8 cellular contexts compared by ENCODE assay signal in the genomic region with DNA sequence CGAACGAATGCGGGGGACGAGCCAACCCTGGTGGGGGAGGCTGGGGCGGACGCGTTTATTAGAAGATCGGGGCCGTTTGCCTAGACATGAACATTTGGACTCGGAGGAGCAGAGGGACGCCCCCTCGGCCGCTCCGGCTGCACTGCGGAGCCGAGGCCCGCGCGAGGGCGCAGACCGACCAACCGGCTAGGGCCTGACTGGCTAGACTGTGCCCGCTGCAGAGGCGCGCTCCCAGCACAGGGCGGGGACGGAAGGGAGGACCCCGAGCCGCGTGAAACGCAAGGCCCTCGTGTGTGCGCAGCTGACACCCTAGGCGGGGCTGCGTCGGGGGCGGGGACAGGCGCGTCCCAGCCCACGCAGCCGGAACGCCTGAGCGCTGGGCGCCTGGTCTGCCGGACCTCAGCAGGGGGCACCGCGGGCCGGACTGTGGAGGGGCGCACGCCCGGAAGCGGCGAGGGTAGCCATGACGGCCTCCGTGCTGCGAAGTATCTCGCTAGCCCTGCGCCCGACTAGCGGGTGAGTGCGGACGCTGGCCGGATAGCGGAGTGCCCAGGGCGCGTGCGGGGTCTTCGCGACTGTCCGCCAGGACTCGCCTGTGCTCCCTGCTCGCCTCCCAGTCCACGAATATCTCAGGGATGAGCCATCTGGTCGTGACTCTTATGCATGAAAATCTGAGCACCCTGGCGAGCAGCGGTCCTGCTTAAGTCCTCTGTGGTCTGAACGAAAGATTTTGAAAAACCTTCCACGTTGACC. TPM values are rescaled to one million over a fixed set of nuclear protein-coding genes. Genes with fewer than 3 reads are reported as not detected.
DNase-seq lines count a peak whose midpoint lies in the region; ATAC-seq, FAIRE-seq and TF ChIP-seq lines count a peak whose summit lies in the region.

A gene (plus strand): TSS at position 454 of the 753 bp plus-strand sequence. CDS start 10 bp downstream, at position 464.

- H3K4me3 Mint-ChIP-seq in T-cell (peak within 1 kb of the TSS; percentile 87 to 93 (median 91)), progenitor cell of endocrine pancreas (ENCODE audit: low read depth) (peak within 1 kb of the TSS; percentile 89)

- H3K27me3 Mint-ChIP-seq in T-cell = no peaks in the 10 kb centered on the region
- H3K27me3 Mint-ChIP-seq in progenitor cell of endocrine pancreas = no peaks in the 10 kb centered on the region

- intact Hi-C loops in heart left ventricle (cut with DNase I) = loop anchor here in 6 of 10 donors (1.0 to 10.0 kb wide), 5 partner anchors 15 to 255 kb away; a partner anchor contains a TSS
- intact Hi-C loops in upper lobe of right lung (cut with DNase I) = no loop called here

- TF ChIP-seq CTCF in heart left ventricle (IDR thresholded peaks at IDR 0.05) = peak in 4 of 12 donors; percentile 15 to 28 (median 21)
- no peak for TF ChIP-seq CTCF in progenitor cell of endocrine pancreas (IDR thresholded peaks at IDR 0.05; ENCODE audit: unreplicated experiment)
- no peak for TF ChIP-seq CTCF in upper lobe of right lung (IDR thresholded peaks at IDR 0.05)

- ATAC-seq in HG02759 (IDR thresholded peaks at IDR 0.05; ENCODE audit: unreplicated experiment) (peak; percentile 81), T-cell (replicated peaks in 1 of 4) (peak; percentile 89 to 91 (median 90)), heart left ventricle (peak; percentile 95 to 98 (median 98)), upper lobe of right lung (peak; percentile 97)

- TF ChIP-seq POLR2A in GM12891 (IDR thresholded peaks at IDR 0.05; ENCODE audit: low read depth, low read length) (peak; percentile 96), heart left ventricle (IDR thresholded peaks at IDR 0.05) (peak in 1 of 2 donors; percentile 86)

- H3K27ac Mint-ChIP-seq in T-cell = peak within 1 kb of the TSS; percentile 92
- peak within 1 kb of the TSS; percentile 96 for H3K27ac Mint-ChIP-seq in progenitor cell of endocrine pancreas

- WGBS in adipose tissue, 3 donors = 0% methylated on average over 72 to 78 of the region's 78 CpGs
- WGBS in heart left ventricle, 4 donors = 0 to 2% (median 1%) methylated on average over 13 to 78 of the region's 78 CpGs

- H3K27me3 ChIP-seq in heart left ventricle (no peaks in the 10 kb centered on the region), upper lobe of right lung (no peaks in the 10 kb centered on the region)

- CTCF ChIA-PET in T-cell (lab: Charles Lee) = no interaction called here

- H3K9me3 Mint-ChIP-seq in T-cell (no peaks in the 10 kb centered on the region), progenitor cell of endocrine pancreas (ENCODE audit: low read depth) (no peaks in the 10 kb centered on the region)

- FAIRE-seq in GM12891 (lab: Jason Lieb, UNC) = peak; percentile 99

- DNase-seq in GM12891 (ENCODE audit: insufficient read length, low spot score) (peak; percentile 92), NCI-H1417 (lab: John Stamatoyannopoulos, UW) (peak; percentile 82 to 90 (median 84)), T-cell (peak; percentile 70 to 90 (median 78)), heart left ventricle (peak; percentile 95 to 98 (median 97)), progenitor cell of endocrine pancreas (ENCODE audit: low spot score, unreplicated experiment) (peak; percentile 85), upper lobe of right lung (peak; percentile 98)

- POLR2A ChIA-PET in T-cell (lab: Charles Lee) = no interaction called here

- H3K4me3 ChIP-seq in heart left ventricle = peak within 1 kb of the TSS; percentile 62 to 95 (median 86)
- H3K4me3 ChIP-seq in upper lobe of right lung = peak within 1 kb of the TSS; percentile 97

- peak within 1 kb of the TSS; percentile 30 for H3K27ac ChIP-seq in adipose tissue (ENCODE audit: low read depth, low read length)
- peak within 1 kb of the TSS; percentile 93 to 99 (median 98) for H3K27ac ChIP-seq in heart left ventricle
- H3K27ac ChIP-seq in upper lobe of right lung = peak within 1 kb of the TSS; percentile 99

- H3K4me1 Mint-ChIP-seq in T-cell (peaks cover 42 to 51% (median 44%) of the 10 kb centered on the region in 3 donors), progenitor cell of endocrine pancreas (ENCODE audit: low read depth) (peaks cover 23% of the 10 kb centered on the region)

- peaks cover 7 to 46% (median 29%) of the 10 kb centered on the region in 12 donors for H3K4me1 ChIP-seq in heart left ventricle
- H3K4me1 ChIP-seq in upper lobe of right lung = peaks cover 32% of the 10 kb centered on the region

- H3K36me3 ChIP-seq in heart left ventricle = peaks cover 0 to 36% (median 30%) of the 10 kb centered on the region in 9 donors
- H3K36me3 ChIP-seq in upper lobe of right lung = peaks cover 28% of the 10 kb centered on the region

- H3K36me3 Mint-ChIP-seq in T-cell (peaks cover 13% of the 10 kb centered on the region), progenitor cell of endocrine pancreas (ENCODE audit: insufficient read depth) (peaks cover 1% of the 10 kb centered on the region)

- no peaks in the 10 kb centered on the region for H3K9me3 ChIP-seq in heart left ventricle
- H3K9me3 ChIP-seq in upper lobe of right lung = no peaks in the 10 kb centered on the region

TF ChIP-seq in GM12891, 5 proteins besides CTCF, POLR2A, EP300 and RAD21:
- no peak for TF ChIP-seq SPI1 (IDR thresholded peaks at IDR 0.05; ENCODE audit: low read depth, low read length)
- peak; percentile 76; the same call in 1 of the 2 replicates for TF ChIP-seq TAF1 (IDR thresholded peaks at IDR 0.05; ENCODE audit: low read depth, low read length)
- peak; percentile 87; the same call in 1 of the 2 replicates for TF ChIP-seq POU2F2 (IDR thresholded peaks at IDR 0.05; ENCODE audit: low read depth, low read length)
- no peak for TF ChIP-seq PAX5 (IDR thresholded peaks at IDR 0.05; ENCODE audit: insufficient read depth, low read length, severe bottlenecking)
- peak; percentile 97 for TF ChIP-seq POLR2AphosphoS5 (IDR thresholded peaks at IDR 0.05; ENCODE audit: low read depth, low read length)

RNA-seq across cellular contexts. Expression of the gene that starts here (rescaled TPM):
- polyA plus RNA-seq in GM12891 (2012; ENCODE audit: low read depth, missing spikeins) = 46.5 TPM
- total RNA-seq in T-cell (10 to 100 TPM; 12.1 to 16.1 (median 12.3) TPM), heart left ventricle (10 to 100 TPM; 39.9 to 62.7 (median 54.2) TPM), progenitor cell of endocrine pancreas (20.7 and 23.6 TPM in 2 replicates), upper lobe of right lung (20.5 TPM)
- polyA plus RNA-seq in adipose tissue (10 to 100 TPM; 25.9 to 46.1 (median 37.3) TPM), heart left ventricle (100 to 1,000 TPM in 1 of 2 donors, 10 to 100 TPM in 1; 42.1 to 119 TPM)

Comparison
In these comparisons a context has a peak if more than half of its experiments do, and no peak if none do; other contexts are left out.
1. Peak in every context shown above with its lines: DNase-seq, ATAC-seq, H3K4me3 ChIP-seq and H3K27ac ChIP-seq.
2. H3K27ac ChIP-seq: peak in every context shown above with its lines; median percentile 99 in upper lobe of right lung; 98 in heart left ventricle; 30 in adipose tissue.